8 cellular contexts compared by ENCODE assay signal in the genomic region with DNA sequence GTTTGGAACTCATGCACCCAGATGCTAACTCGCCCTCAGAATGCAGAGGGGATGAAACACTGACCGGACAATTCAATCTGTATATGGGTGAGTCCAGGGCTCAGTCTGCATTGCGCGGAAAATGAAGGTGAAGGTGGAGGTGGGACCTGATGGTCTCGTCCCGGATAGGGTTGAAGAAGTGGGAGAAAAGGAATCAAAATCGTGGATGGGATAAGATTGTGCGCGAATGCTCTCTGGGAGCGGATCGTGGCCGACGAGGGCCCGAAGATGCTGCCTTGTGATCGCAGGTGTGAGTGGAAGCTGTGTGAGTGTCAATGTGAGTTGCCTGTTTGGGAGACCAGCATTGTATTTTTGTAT. TPM values are rescaled to one million over a fixed set of nuclear protein-coding genes. Genes with fewer than 3 reads are reported as not detected.
A peak's percentile ranks its signal among the peaks of the same experiment; 100 is the strongest.
DNase-seq lines count a peak whose midpoint lies in the region; FAIRE-seq and TF ChIP-seq lines count a peak whose summit lies in the region.

No MANE protein-coding gene starts in this region.

- CTCF ChIA-PET in activated naive CD4-positive, alpha-beta T cell treated with anti-CD3 and anti-CD28 coated beads for 36 hours (lab: Charles Lee), result interaction anchor here (0.6 kb wide), 1 partner anchor 717 kb away, joined by 3 read pairs; no protein-coding TSS in a partner anchor

- H3K9me3 ChIP-seq in WERI-Rb-1 (ENCODE audit: severe bottlenecking) (no peaks in the 10 kb centered on the region), iPS-15b (ENCODE audit: control insufficient read depth, insufficient read depth, low read length) (no peaks in the 10 kb centered on the region)

- no peak for FAIRE-seq in GM12892 (lab: Jason Lieb, UNC)

- H3K27me3 Mint-ChIP-seq in activated naive CD4-positive, alpha-beta T cell treated with anti-CD3 and anti-CD28 coated beads for 36 hours (ENCODE audit: low read depth), result peaks cover 2% of the 10 kb centered on the region

- intact Hi-C loops in activated naive CD4-positive, alpha-beta T cell treated with anti-CD3 and anti-CD28 coated beads for 36 hours (cut with micrococcal nuclease), result loop anchor here (1.0 to 10.0 kb wide), 8 partner anchors 66 to 658 kb away; a partner anchor contains a TSS

- H3K4me3 Mint-ChIP-seq in activated naive CD4-positive, alpha-beta T cell treated with anti-CD3 and anti-CD28 coated beads for 36 hours, result peak overlapping the region; percentile 98

- H3K36me3 Mint-ChIP-seq in activated naive CD4-positive, alpha-beta T cell treated with anti-CD3 and anti-CD28 coated beads for 36 hours (ENCODE audit: low read depth), result peaks cover 53% of the 10 kb centered on the region

- no peak for TF ChIP-seq POLR2A in GM12892 (IDR thresholded peaks at IDR 0.05; ENCODE audit: low read depth, low read length)

- peak overlapping the region; percentile 98 for H3K9ac ChIP-seq in iPS-15b (ENCODE audit: low read depth, low read length)

- H3K27me3 ChIP-seq in WERI-Rb-1 (ENCODE audit: insufficient read depth, low read depth, severe bottlenecking) (no peaks in the 10 kb centered on the region), iPS-15b (ENCODE audit: control insufficient read depth, insufficient read depth, low read length) (no peaks in the 10 kb centered on the region)

- no peak for DNase-seq in activated naive CD4-positive, alpha-beta T cell treated with anti-CD3 and anti-CD28 coated beads for 36 hours
- no peak for DNase-seq in activated naive CD4-positive, alpha-beta T cell treated with Interleukin-2 at 50 U/mL for 16 hours
- DNase-seq in WERI-Rb-1 (no peak), substantia nigra (lab: John Stamatoyannopoulos, UW) (no peak), GM12892 (ENCODE audit: insufficient read length) (no peak), OCI-M1 (lab: John Stamatoyannopoulos, UW) (no peak)
- DNase-seq in activated CD8-positive, alpha-beta memory T cell treated with anti-CD3 and anti-CD28 coated beads, Interleukin-2, amount 50 U/mL, for 48 hours, result no peak

- H3K4me1 ChIP-seq in iPS-15b (ENCODE audit: control insufficient read depth, insufficient read depth, low read length), result no peaks in the 10 kb centered on the region

- peaks cover 15% of the 10 kb centered on the region for H3K36me3 ChIP-seq in WERI-Rb-1
- H3K36me3 ChIP-seq in iPS-15b (ENCODE audit: control insufficient read depth, insufficient read depth, low read length), result peaks cover 5% of the 10 kb centered on the region

- peaks cover 21% of the 10 kb centered on the region for H3K4me1 Mint-ChIP-seq in activated naive CD4-positive, alpha-beta T cell treated with anti-CD3 and anti-CD28 coated beads for 36 hours (ENCODE audit: low read depth)

- H3K27ac ChIP-seq in WERI-Rb-1, result peak overlapping the region; percentile 85
- H3K27ac ChIP-seq in substantia nigra (ENCODE audit: low read depth, low read length, poor library complexity, severe bottlenecking), result peak overlapping the region; percentile 95

- H3K4me3 ChIP-seq in WERI-Rb-1 (ENCODE audit: low read depth, low read length) (peak overlapping the region; percentile 73), iPS-15b (ENCODE audit: low read depth, low read length) (peak overlapping the region; percentile 83)

- H3K9me3 Mint-ChIP-seq in activated naive CD4-positive, alpha-beta T cell treated with anti-CD3 and anti-CD28 coated beads for 36 hours, result peaks cover 26% of the 10 kb centered on the region

- H3K27ac Mint-ChIP-seq in activated naive CD4-positive, alpha-beta T cell treated with anti-CD3 and anti-CD28 coated beads for 36 hours, result peak overlapping the region; percentile 90

- TF ChIP-seq CTCF in WERI-Rb-1 (IDR thresholded peaks at IDR 0.05; ENCODE audit: low read depth, low read length), result no peak

RNA-seq across cellular contexts. Expression of a gene that starts 0.6 kb away (rescaled TPM):
- total RNA-seq in activated naive CD4-positive, alpha-beta T cell treated with anti-CD3 and anti-CD28 coated beads for 36 hours, result 10 to 100 TPM; 11.2 to 11.3 TPM
- polyA plus RNA-seq in GM12892 (2012; ENCODE audit: missing spikeins), result 2.1 TPM
